25 cellular contexts compared by ENCODE assay signal in genomic region chr4:107640157-107640556, GRCh38.
"Had no signal": no experiment of that assay in that cellular context is flagged by ENCODE, and none has a peak within 500 bp of the region (broad histone marks: within the 10 kb centered on the region; RNA-seq: fewer than 3 reads in every experiment).

No MANE protein-coding gene starts in this region.

- DNase-seq: activated B cell treated with CpG ODN at 0.5 μM for 24 hours; activated CD4-positive, alpha-beta T cell treated with anti-CD3 and anti-CD28 coated beads for 36 hours; activated CD4-positive, alpha-beta T cell treated with anti-CD3 and anti-CD28 coated beads, Interleukin-2, amount 50 U/mL, for 4 hours; activated CD8-positive, alpha-beta memory T cell treated with anti-CD3 and anti-CD28 coated beads for 24 hours; activated CD8-positive, alpha-beta memory T cell treated with anti-CD3 and anti-CD28 coated beads, Interleukin-2, amount 50 U/mL, for 4 hours; activated naive CD4-positive, alpha-beta T cell treated with Interleukin-2 at 50 U/mL for 16 hours; activated naive CD8-positive, alpha-beta T cell treated with anti-CD3 and anti-CD28 coated beads for 36 hours; activated T-cell treated with anti-CD3 and anti-CD28 coated beads, Interleukin-2, amount 50 U/mL, for 4 hours; dorsolateral prefrontal cortex; effector memory CD8-positive, alpha-beta T cell; foreskin fibroblast; left colon; nephron progenitor cell; pancreas; right lobe of liver; spleen; stimulated activated CD4-positive, alpha-beta T cell treated with anti-CD3 and anti-CD28 coated beads, Interleukin-4, amount 100 ng/mL, for 1 hour; stimulated activated naive CD4-positive, alpha-beta T cell; T-helper 9 cell; upper lobe of right lung had no signal

- H3K27me3 Mint-ChIP-seq: activated B cell treated with CpG ODN at 0.5 μM for 24 hours; activated CD4-positive, alpha-beta T cell treated with anti-CD3 and anti-CD28 coated beads for 36 hours; activated naive CD8-positive, alpha-beta T cell treated with anti-CD3 and anti-CD28 coated beads for 36 hours; central memory CD8-positive, alpha-beta T cell; effector memory CD8-positive, alpha-beta T cell; memory B cell had no signal

- H3K4me1 Mint-ChIP-seq: activated B cell treated with CpG ODN at 0.5 μM for 24 hours; activated CD4-positive, alpha-beta T cell treated with anti-CD3 and anti-CD28 coated beads for 36 hours; activated naive CD8-positive, alpha-beta T cell treated with anti-CD3 and anti-CD28 coated beads for 36 hours; central memory CD8-positive, alpha-beta T cell; nephron progenitor cell had no signal

- H3K36me3 ChIP-seq: breast epithelium had no signal

- ATAC-seq: activated CD4-positive, alpha-beta T cell treated with anti-CD3 and anti-CD28 coated beads for 36 hours; activated T-cell treated with anti-CD3 and anti-CD28 coated beads, Interleukin-2, amount 50 U/mL, for 4 hours; effector memory CD8-positive, alpha-beta T cell; left colon; right lobe of liver; upper lobe of right lung had no signal

- H3K27me3 ChIP-seq: breast epithelium, dorsolateral prefrontal cortex, pancreas, right lobe of liver, spleen, upper lobe of right lung had no signal

- H3K9me3 ChIP-seq: breast epithelium, pancreas, right lobe of liver, spleen, upper lobe of right lung had no signal

- H3K4me1 ChIP-seq: breast epithelium, right lobe of liver, spleen, upper lobe of right lung had no signal

- H3K27ac Mint-ChIP-seq: activated B cell treated with CpG ODN at 0.5 μM for 24 hours; activated CD4-positive, alpha-beta T cell treated with anti-CD3 and anti-CD28 coated beads for 36 hours; activated naive CD8-positive, alpha-beta T cell treated with anti-CD3 and anti-CD28 coated beads for 36 hours; activated T-helper 2 cell treated with anti-CD3 and anti-CD28 coated beads, Interferon-gamma antibody, Interleukin-2, Interleukin-4, amounts not matched to agents 10 μg/mL and 5 μg/mL and 100 μg/mL, durations not matched to agents 14 hours and 24 hours and 36 hours; effector memory CD8-positive, alpha-beta T cell; memory B cell had no signal

- H3K4me3 Mint-ChIP-seq: activated B cell treated with CpG ODN at 0.5 μM for 24 hours; activated CD4-positive, alpha-beta T cell treated with anti-CD3 and anti-CD28 coated beads for 36 hours; activated naive CD8-positive, alpha-beta T cell treated with anti-CD3 and anti-CD28 coated beads for 36 hours; activated T-cell treated with anti-CD3 and anti-CD28 coated beads, Interleukin-2, amount 50 U/mL, for 4 hours; central memory CD8-positive, alpha-beta T cell; effector memory CD8-positive, alpha-beta T cell; memory B cell; nephron progenitor cell had no signal

- H3K4me3 ChIP-seq: breast epithelium, dorsolateral prefrontal cortex, pancreas, right lobe of liver, spleen, upper lobe of right lung had no signal

- H3K27ac ChIP-seq: epithelial cell of prostate, pancreas, right lobe of liver, spleen, upper lobe of right lung had no signal

- H3K9me3 Mint-ChIP-seq: activated B cell treated with CpG ODN at 0.5 μM for 24 hours; activated naive CD8-positive, alpha-beta T cell treated with anti-CD3 and anti-CD28 coated beads for 36 hours; activated T-cell treated with anti-CD3 and anti-CD28 coated beads, Interleukin-2, amount 50 U/mL, for 4 hours; activated T-helper 2 cell treated with anti-CD3 and anti-CD28 coated beads, Interferon-gamma antibody, Interleukin-2, Interleukin-4, amounts not matched to agents 10 μg/mL and 5 μg/mL and 100 μg/mL, durations not matched to agents 14 hours and 24 hours and 36 hours; central memory CD8-positive, alpha-beta T cell; effector memory CD8-positive, alpha-beta T cell; memory B cell; nephron progenitor cell had no signal
